31 cellular contexts compared by ENCODE assay signal in genomic region chr13:65854431-65854830, GRCh38.
"Had no signal": no experiment of that assay in that cellular context is flagged by ENCODE, and none has a peak within 500 bp of the region (broad histone marks: within the 10 kb centered on the region; RNA-seq: fewer than 3 reads in every experiment).

No MANE protein-coding gene starts in this region.

- H3K4me1 ChIP-seq: adrenal gland, body of pancreas, colonic mucosa, esophagus squamous epithelium, gastroesophageal sphincter had no signal

- H3K4me3 Mint-ChIP-seq: activated CD4-positive, alpha-beta memory T cell treated with anti-CD3 and anti-CD28 coated beads for 36 hours; activated CD4-positive, alpha-beta T cell treated with anti-CD3 and anti-CD28 coated beads for 36 hours; activated CD4-positive, alpha-beta T cell treated with anti-CD3 and anti-CD28 coated beads, Interleukin-2, amount 10 ng/mL, durations not matched to agents 24 days and 14 days; activated CD8-positive, alpha-beta memory T cell treated with anti-CD3 and anti-CD28 coated beads, Interleukin-2, amount 10 ng/mL, durations not matched to agents 7 days and 5 days; activated CD8-positive, alpha-beta T cell treated with anti-CD3 and anti-CD28 coated beads, Interleukin-2, amount 10 ng/mL, durations not matched to agents 7 days and 5 days; activated naive CD4-positive, alpha-beta T cell treated with anti-CD3 and anti-CD28 coated beads for 36 hours; activated naive CD4-positive, alpha-beta T cell treated with anti-CD3 and anti-CD28 coated beads, Interleukin-2, amount 50 U/mL, for 24 hours; activated naive CD8-positive, alpha-beta T cell treated with anti-CD3 and anti-CD28 coated beads for 36 hours; activated naive CD8-positive, alpha-beta T cell treated with anti-CD3 and anti-CD28 coated beads, Interleukin-2, amount 50 U/mL, for 24 hours; activated T-helper 1 cell treated with anti-CD3 and anti-CD28 coated beads, Interleukin-12 subunit alpha, Interleukin-12 subunit beta, Interleukin-2, Interleukin-4 antibody, amounts not matched to agents 30 ng/mL and 10 ng/mL and 1 ng/mL, durations not matched to agents 14 hours and 24 hours and 36 hours had no signal

- H3K27me3 ChIP-seq: adrenal gland, body of pancreas, colonic mucosa, esophagus squamous epithelium, gastroesophageal sphincter had no signal

- H3K27ac Mint-ChIP-seq: activated CD4-positive, alpha-beta memory T cell treated with anti-CD3 and anti-CD28 coated beads for 36 hours; activated CD4-positive, alpha-beta T cell treated with anti-CD3 and anti-CD28 coated beads for 36 hours; activated CD4-positive, alpha-beta T cell treated with anti-CD3 and anti-CD28 coated beads, Interleukin-2, amount 10 ng/mL, durations not matched to agents 24 days and 14 days; activated CD8-positive, alpha-beta memory T cell treated with anti-CD3 and anti-CD28 coated beads, Interleukin-2, amount 10 ng/mL, durations not matched to agents 7 days and 5 days; activated CD8-positive, alpha-beta T cell treated with anti-CD3 and anti-CD28 coated beads, Interleukin-2, amount 10 ng/mL, durations not matched to agents 7 days and 5 days; activated naive CD4-positive, alpha-beta T cell treated with anti-CD3 and anti-CD28 coated beads for 36 hours; activated naive CD4-positive, alpha-beta T cell treated with anti-CD3 and anti-CD28 coated beads, Interleukin-2, amount 50 U/mL, for 24 hours; activated naive CD8-positive, alpha-beta T cell treated with anti-CD3 and anti-CD28 coated beads for 36 hours; activated naive CD8-positive, alpha-beta T cell treated with anti-CD3 and anti-CD28 coated beads, Interleukin-2, amount 50 U/mL, for 24 hours; activated T-helper 1 cell treated with anti-CD3 and anti-CD28 coated beads, Interleukin-12 subunit alpha, Interleukin-12 subunit beta, Interleukin-2, Interleukin-4 antibody, amounts not matched to agents 30 ng/mL and 10 ng/mL and 1 ng/mL, durations not matched to agents 14 hours and 24 hours and 36 hours; activated T-helper 2 cell treated with anti-CD3 and anti-CD28 coated beads, Interferon-gamma antibody, Interleukin-2, Interleukin-4, amounts not matched to agents 10 μg/mL and 5 μg/mL and 100 μg/mL, durations not matched to agents 14 hours and 24 hours and 36 hours had no signal

- H3K36me3 ChIP-seq: adrenal gland, colonic mucosa, esophagus squamous epithelium, gastroesophageal sphincter had no signal

- ATAC-seq: activated CD4-positive, alpha-beta T cell treated with anti-CD3 and anti-CD28 coated beads for 36 hours; activated CD8-positive, alpha-beta memory T cell treated with anti-CD3 and anti-CD28 coated beads, Interleukin-2, amount 10 ng/mL, durations not matched to agents 7 days and 5 days; activated CD8-positive, alpha-beta T cell treated with anti-CD3 and anti-CD28 coated beads, Interleukin-2, amount 10 ng/mL, durations not matched to agents 7 days and 5 days; activated naive CD8-positive, alpha-beta T cell treated with anti-CD3 and anti-CD28 coated beads, Interleukin-2, amount 50 U/mL, for 24 hours; body of pancreas; gastroesophageal sphincter had no signal

- H3K27ac ChIP-seq: adrenal gland, body of pancreas, colonic mucosa, epithelial cell of prostate, esophagus squamous epithelium, gastroesophageal sphincter had no signal

- DNase-seq: activated CD4-positive, alpha-beta memory T cell treated with anti-CD3 and anti-CD28 coated beads for 36 hours; activated CD4-positive, alpha-beta T cell treated with anti-CD3 and anti-CD28 coated beads for 36 hours; activated CD4-positive, alpha-beta T cell treated with anti-CD3 and anti-CD28 coated beads, Interleukin-2, amount 10 ng/mL, durations not matched to agents 24 days and 14 days; activated CD4-positive, CD25-positive, alpha-beta regulatory T cell; activated CD4-positive, CD25-positive, alpha-beta regulatory T cell treated with anti-CD3 and anti-CD28 coated beads, Interleukin-2, amount 50 U/mL, for 72 hours; activated CD8-positive, alpha-beta memory T cell treated with anti-CD3 and anti-CD28 coated beads, Interleukin-2, amount 10 ng/mL, durations not matched to agents 7 days and 5 days; activated CD8-positive, alpha-beta memory T cell treated with anti-CD3 and anti-CD28 coated beads, Interleukin-2, amount 50 U/mL, for 4 hours; activated CD8-positive, alpha-beta T cell treated with anti-CD3 and anti-CD28 coated beads, Interleukin-2, amount 10 ng/mL, durations not matched to agents 7 days and 5 days; activated effector memory CD4-positive, alpha-beta T cell treated with anti-CD3 and anti-CD28 coated beads, Interleukin-2, amount 50 U/mL, for 16 hours; activated naive CD4-positive, alpha-beta T cell treated with anti-CD3 and anti-CD28 coated beads for 36 hours; activated naive CD8-positive, alpha-beta T cell treated with anti-CD3 and anti-CD28 coated beads for 36 hours; activated naive CD8-positive, alpha-beta T cell treated with anti-CD3 and anti-CD28 coated beads, Interleukin-2, amount 50 U/mL, for 24 hours; activated T-cell treated with anti-CD3 and anti-CD28 coated beads, Interleukin-2, amount 50 U/mL, for 1 hour; activated T-cell treated with anti-CD3 and anti-CD28 coated beads, Interleukin-2, amount 50 U/mL, for 48 hours; adrenal gland; amygdala; aorta; body of pancreas; central memory CD4-positive, alpha-beta T cell; cerebellar nuclear complex; colonic mucosa; effector CD8-positive, alpha-beta T cell; esophagus squamous epithelium; foreskin melanocyte; head of caudate nucleus; hippocampal formation had no signal

- H3K36me3 Mint-ChIP-seq: activated CD4-positive, alpha-beta memory T cell treated with anti-CD3 and anti-CD28 coated beads for 36 hours; activated CD8-positive, alpha-beta memory T cell treated with anti-CD3 and anti-CD28 coated beads, Interleukin-2, amount 10 ng/mL, durations not matched to agents 7 days and 5 days; activated naive CD4-positive, alpha-beta T cell treated with anti-CD3 and anti-CD28 coated beads, Interleukin-2, amount 50 U/mL, for 24 hours; activated naive CD8-positive, alpha-beta T cell treated with anti-CD3 and anti-CD28 coated beads for 36 hours had no signal

- H3K4me3 ChIP-seq: adrenal gland, body of pancreas, colonic mucosa, esophagus squamous epithelium, gastroesophageal sphincter had no signal

- H3K27me3 Mint-ChIP-seq: activated CD4-positive, alpha-beta memory T cell treated with anti-CD3 and anti-CD28 coated beads for 36 hours; activated CD4-positive, alpha-beta T cell treated with anti-CD3 and anti-CD28 coated beads for 36 hours; activated CD4-positive, alpha-beta T cell treated with anti-CD3 and anti-CD28 coated beads, Interleukin-2, amount 10 ng/mL, durations not matched to agents 24 days and 14 days; activated CD8-positive, alpha-beta memory T cell treated with anti-CD3 and anti-CD28 coated beads, Interleukin-2, amount 10 ng/mL, durations not matched to agents 7 days and 5 days; activated naive CD4-positive, alpha-beta T cell treated with anti-CD3 and anti-CD28 coated beads, Interleukin-2, amount 50 U/mL, for 24 hours; activated naive CD8-positive, alpha-beta T cell treated with anti-CD3 and anti-CD28 coated beads for 36 hours; activated naive CD8-positive, alpha-beta T cell treated with anti-CD3 and anti-CD28 coated beads, Interleukin-2, amount 50 U/mL, for 24 hours had no signal

- H3K4me1 Mint-ChIP-seq: activated CD4-positive, alpha-beta T cell treated with anti-CD3 and anti-CD28 coated beads for 36 hours; activated CD4-positive, alpha-beta T cell treated with anti-CD3 and anti-CD28 coated beads, Interleukin-2, amount 10 ng/mL, durations not matched to agents 24 days and 14 days; activated CD8-positive, alpha-beta memory T cell treated with anti-CD3 and anti-CD28 coated beads, Interleukin-2, amount 10 ng/mL, durations not matched to agents 7 days and 5 days; activated naive CD4-positive, alpha-beta T cell treated with anti-CD3 and anti-CD28 coated beads, Interleukin-2, amount 50 U/mL, for 24 hours; activated naive CD8-positive, alpha-beta T cell treated with anti-CD3 and anti-CD28 coated beads for 36 hours; activated naive CD8-positive, alpha-beta T cell treated with anti-CD3 and anti-CD28 coated beads, Interleukin-2, amount 50 U/mL, for 24 hours had no signal

- H3K9me3 ChIP-seq: adrenal gland, body of pancreas, colonic mucosa, esophagus squamous epithelium, gastroesophageal sphincter had no signal

- H3K9me3 Mint-ChIP-seq: activated CD4-positive, alpha-beta memory T cell treated with anti-CD3 and anti-CD28 coated beads for 36 hours; activated CD4-positive, alpha-beta T cell treated with anti-CD3 and anti-CD28 coated beads, Interleukin-2, amount 10 ng/mL, durations not matched to agents 24 days and 14 days; activated naive CD4-positive, alpha-beta T cell treated with anti-CD3 and anti-CD28 coated beads for 36 hours; activated naive CD4-positive, alpha-beta T cell treated with anti-CD3 and anti-CD28 coated beads, Interleukin-2, amount 50 U/mL, for 24 hours; activated naive CD8-positive, alpha-beta T cell treated with anti-CD3 and anti-CD28 coated beads for 36 hours; activated T-helper 1 cell treated with anti-CD3 and anti-CD28 coated beads, Interleukin-12 subunit alpha, Interleukin-12 subunit beta, Interleukin-2, Interleukin-4 antibody, amounts not matched to agents 30 ng/mL and 10 ng/mL and 1 ng/mL, durations not matched to agents 14 hours and 24 hours and 36 hours; activated T-helper 2 cell treated with anti-CD3 and anti-CD28 coated beads, Interferon-gamma antibody, Interleukin-2, Interleukin-4, amounts not matched to agents 10 μg/mL and 5 μg/mL and 100 μg/mL, durations not matched to agents 14 hours and 24 hours and 36 hours had no signal
